ENCODE assay signal across 7 cellular contexts in genomic region chr18:44800766-44801165, GRCh38.
DNase-seq lines count a peak whose midpoint lies in the region; ATAC-seq, FAIRE-seq and TF ChIP-seq lines count a peak whose summit lies in the region.
"Not testable (repeated sequence)": the region's sequence is repeated elsewhere in the genome, so short reads cannot be mapped to it uniquely, and the experiment has no call there.

No MANE protein-coding gene starts in this region.

- H3K27me3 Mint-ChIP-seq in activated B cell treated with CpG ODN at 0.5 μM for 24 hours; endothelial cell (ENCODE audit: unreplicated experiment); naive B cell: not testable (repeated sequence)

- H4K20me1 ChIP-seq in BLaER1 treated with 17β-estradiol and CSF1 and Interleukin-3, amounts not matched to agents 10 nM and 100 nM; GM12878 (ENCODE audit: control insufficient read depth, insufficient read depth): not testable (repeated sequence)

- not testable (repeated sequence) for H3K9me3 Mint-ChIP-seq in activated B cell treated with CpG ODN at 0.5 μM for 24 hours; endothelial cell (ENCODE audit: unreplicated experiment); naive B cell

- H3K9ac ChIP-seq in BLaER1 treated with 17β-estradiol and CSF1 and Interleukin-3, amounts not matched to agents 10 nM and 100 nM; GM12878 (ENCODE audit: control insufficient read depth, insufficient read depth, low read length): not testable (repeated sequence)

- TF ChIP-seq RAD21 in GM12878 (IDR thresholded peaks at IDR 0.05; ENCODE audit: insufficient read depth, low read depth, low read length) = not testable (repeated sequence)

- not testable (repeated sequence) for TF ChIP-seq CTCF in activated B cell treated with CpG ODN at 0.5 μM for 24 hours (IDR thresholded peaks at IDR 0.05); GM12878 (IDR thresholded peaks at IDR 0.05 in 2 of 3, conservative IDR thresholded peaks at IDR 0.05 in 1 of 3; ENCODE audit: control insufficient read depth in 2 of 3, extremely low read depth in 1 of 3, insufficient read depth in 1 of 3, low read depth in 3 of 3, low read length in 3 of 3); endothelial cell (IDR thresholded peaks at IDR 0.05; ENCODE audit: unreplicated experiment); gastrocnemius medialis (IDR thresholded peaks at IDR 0.05 in 4 of 5, conservative IDR thresholded peaks at IDR 0.05 in 1 of 5); transverse colon (IDR thresholded peaks at IDR 0.05)

- H3K27ac Mint-ChIP-seq in activated B cell treated with CpG ODN at 0.5 μM for 24 hours = peak overlapping the region; percentile 86
- H3K27ac Mint-ChIP-seq in endothelial cell (ENCODE audit: unreplicated experiment) = not testable (repeated sequence)
- H3K27ac Mint-ChIP-seq in naive B cell = peak overlapping the region; percentile 74 to 98 (median 94)

- 93% methylated on average over 8 of the region's 8 CpGs for WGBS in GM12878 (ENCODE audit: insufficient coverage, insufficient replicate concordance, low lambda C conversion rate, missing lambda C conversion rate)
- WGBS in transverse colon (ENCODE audit: low coverage in 1 of 2), 2 donors = 95 to 96% methylated on average over 8 of the region's 8 CpGs

- peaks cover 47% of the 10 kb centered on the region for H3K36me3 Mint-ChIP-seq in activated B cell treated with CpG ODN at 0.5 μM for 24 hours (ENCODE audit: low read depth)
- H3K36me3 Mint-ChIP-seq in endothelial cell (ENCODE audit: low read depth, unreplicated experiment) = peaks cover 62% of the 10 kb centered on the region
- H3K36me3 Mint-ChIP-seq in naive B cell = peaks cover 10 to 40% of the 10 kb centered on the region in 2 donors

- H3K4me2 ChIP-seq in BLaER1 treated with 17β-estradiol and CSF1 and Interleukin-3, amounts not matched to agents 10 nM and 100 nM = peak overlapping the region in 6 of 11 experiments; percentile 47 to 79 (median 69); a peak in 9 of 22 replicates
- H3K4me2 ChIP-seq in GM12878 (ENCODE audit: control insufficient read depth, insufficient read depth) = peak overlapping the region; percentile 49

- H3K4me3 Mint-ChIP-seq in activated B cell treated with CpG ODN at 0.5 μM for 24 hours = not testable (repeated sequence)
- H3K4me3 Mint-ChIP-seq in endothelial cell (ENCODE audit: unreplicated experiment) = peak overlapping the region; percentile 81
- H3K4me3 Mint-ChIP-seq in naive B cell = peak overlapping the region in 4 of 8 donors; percentile 69 to 82 (median 71)

- not testable (repeated sequence) for ATAC-seq in activated B cell treated with CpG ODN at 0.5 μM for 24 hours (ENCODE audit: low read depth); GM12878; naive B cell (ENCODE audit: low read depth in 2 of 2); gastrocnemius medialis

- H3K9me3 ChIP-seq in BLaER1 treated with 17β-estradiol and CSF1 and Interleukin-3, amounts not matched to agents 10 nM and 100 nM (replicated peaks in 1 of 11); GM12878 (replicated peaks; ENCODE audit: control insufficient read depth, insufficient read depth, low read length); gastrocnemius medialis; transverse colon: not testable (repeated sequence)

- intact Hi-C loops in activated B cell treated with CpG ODN at 0.5 μM for 24 hours (cut with micrococcal nuclease) = loop anchor here (2.0 kb wide), 2 partner anchors 14 to 18 kb away; no protein-coding TSS in a partner anchor
- intact Hi-C loops in GM12878 (cut with micrococcal nuclease; ENCODE audit: unreplicated experiment) = loop anchor here (1.0 to 5.0 kb wide), 4 partner anchors 26 to 119 kb away; no protein-coding TSS in a partner anchor
- intact Hi-C loops in gastrocnemius medialis (cut with DNase I; ENCODE audit: low total_unique reads) = loop anchor here (5.0 kb wide), 1 partner anchor 522 kb away; no protein-coding TSS in a partner anchor
- intact Hi-C loops in transverse colon (cut with DNase I; ENCODE audit: low total_unique reads) = loop anchor here (5.0 to 10.0 kb wide), 2 partner anchors 58 to 116 kb away; partner anchors contain the start of gene SETBP1

- not testable (repeated sequence) for H3K4me3 ChIP-seq in BLaER1 treated with 17β-estradiol and CSF1 and Interleukin-3, amounts not matched to agents 10 nM and 100 nM; GM12878; gastrocnemius medialis; transverse colon

- in situ Hi-C loops in GM12878 (cut with MboI) = not testable (repeated sequence)
- in situ Hi-C loops in gastrocnemius medialis (cut with MboI; ENCODE audit: low sequenced_read_pairs in 4 of 4) = loop anchor here in 1 of 4 donors (10.0 kb wide), 1 partner anchor 524 kb away; no protein-coding TSS in a partner anchor
- in situ Hi-C loops in transverse colon (cut with MboI; ENCODE audit: low pct_ligation_motif_present in 1 of 4, low pct_unique_long_range_greater_than_20kb in 1 of 4, low sequenced_read_pairs in 3 of 4) = loop anchor here in 1 of 4 donors (25.0 kb wide), 1 partner anchor 113 kb away; the partner anchor contains the start of gene SETBP1

- H3K4me1 Mint-ChIP-seq in activated B cell treated with CpG ODN at 0.5 μM for 24 hours (peaks cover 94% of the 10 kb centered on the region), endothelial cell (ENCODE audit: unreplicated experiment) (peaks cover 28% of the 10 kb centered on the region), naive B cell (peaks cover 72 to 90% (median 89%) of the 10 kb centered on the region in 3 donors)

- not testable (repeated sequence) for H2AFZ ChIP-seq in GM12878 (ENCODE audit: control insufficient read depth, low read depth, low read length)

- not testable (repeated sequence) for TF ChIP-seq POLR2A in GM12878 (IDR thresholded peaks at IDR 0.05; ENCODE audit: low read depth, low read length); gastrocnemius medialis (IDR thresholded peaks at IDR 0.05); transverse colon (IDR thresholded peaks at IDR 0.05)

- H3K27ac ChIP-seq in BLaER1 treated with 17β-estradiol and CSF1 and Interleukin-3, amounts not matched to agents 10 nM and 100 nM; GM12878 (ENCODE audit: control insufficient read depth, insufficient read depth): not testable (repeated sequence)
- peak overlapping the region; percentile 92 to 98 (median 94) for H3K27ac ChIP-seq in gastrocnemius medialis
- H3K27ac ChIP-seq in transverse colon = peak overlapping the region in 3 of 4 donors; percentile 13 to 91 (median 90)

- H3K27me3 ChIP-seq in BLaER1 treated with 17β-estradiol and CSF1 and Interleukin-3, amounts not matched to agents 10 nM and 100 nM; GM12878 (replicated peaks in 1 of 2; ENCODE audit: control insufficient read depth in 2 of 2, insufficient read depth in 2 of 2, low read length in 1 of 2); gastrocnemius medialis; transverse colon: not testable (repeated sequence)

- not testable (repeated sequence) for TF ChIP-seq EP300 in GM12878 (IDR thresholded peaks at IDR 0.05; ENCODE audit: borderline replicate concordance in 1 of 2, control insufficient read depth in 1 of 2, low read depth in 2 of 2, low read length in 2 of 2); transverse colon (IDR thresholded peaks at IDR 0.05; ENCODE audit: low read depth)

- H3K36me3 ChIP-seq in BLaER1 treated with 17β-estradiol and CSF1 and Interleukin-3, amounts not matched to agents 10 nM and 100 nM; GM12878 (ENCODE audit: control insufficient read depth in 2 of 2, insufficient read depth in 2 of 2, low read length in 1 of 2); gastrocnemius medialis; transverse colon: not testable (repeated sequence)

- RAD21 ChIA-PET in GM12878 (lab: Charles Lee; ENCODE audit: unreplicated experiment) = interaction anchor here (2.5 to 4.0 kb wide), 2 partner anchors 41 to 86 kb away, joined by 16 to 45 read pairs; no protein-coding TSS in a partner anchor

- not testable (repeated sequence) for FAIRE-seq in GM12878 (lab: Jason Lieb, UNC)

- not testable (repeated sequence) for BruUV-seq in GM12878 (replicated peaks; lab: Mats Ljungman, UMichigan)

- DNase-seq in activated B cell treated with CpG ODN at 0.5 μM for 24 hours; GM12878 (ENCODE audit: low read depth, low spot score); endothelial cell (ENCODE audit: low spot score); naive B cell; gastrocnemius medialis; transverse colon: not testable (repeated sequence)

- H3K79me2 ChIP-seq in GM12878 (ENCODE audit: control insufficient read depth, insufficient read depth, low read length) = not testable (repeated sequence)

- POLR2A ChIA-PET in activated B cell treated with CpG ODN at 0.5 μM for 24 hours (lab: Charles Lee) (interaction anchor here (6.4 kb wide), 1 partner anchor 42 kb away, joined by 35 read pairs; no protein-coding TSS in a partner anchor), GM12878 (lab: Charles Lee) (interaction anchor here (2.5 kb wide), 1 partner anchor 20 kb away, joined by 10 read pairs; no protein-coding TSS in a partner anchor)

- CTCF ChIA-PET in activated B cell treated with CpG ODN at 0.5 μM for 24 hours (lab: Charles Lee); GM12878 (lab: Yijun Ruan, JAX): not testable (repeated sequence)

- SMC1A ChIA-PET in GM12878 (lab: Charles Lee; ENCODE audit: uncharacterized antibody, unreplicated experiment) = interaction anchor here (1.2 to 4.0 kb wide), 4 partner anchors 14 to 110 kb away, joined by 3 to 21 read pairs (median 9); no protein-coding TSS in a partner anchor

- peaks cover 27 to 39% (median 32%) of the 10 kb centered on the region in 10 experiments for H3K4me1 ChIP-seq in BLaER1 treated with 17β-estradiol and CSF1 and Interleukin-3, amounts not matched to agents 10 nM and 100 nM
- H3K4me1 ChIP-seq in GM12878 (ENCODE audit: control insufficient read depth, insufficient read depth, low read length) (peaks cover 40% of the 10 kb centered on the region), gastrocnemius medialis (peaks cover 74 to 82% of the 10 kb centered on the region in 2 donors), transverse colon (peaks cover 29 to 71% (median 52%) of the 10 kb centered on the region in 4 donors)
